ENCODE assay signal across 7 cellular contexts in the genomic region with DNA sequence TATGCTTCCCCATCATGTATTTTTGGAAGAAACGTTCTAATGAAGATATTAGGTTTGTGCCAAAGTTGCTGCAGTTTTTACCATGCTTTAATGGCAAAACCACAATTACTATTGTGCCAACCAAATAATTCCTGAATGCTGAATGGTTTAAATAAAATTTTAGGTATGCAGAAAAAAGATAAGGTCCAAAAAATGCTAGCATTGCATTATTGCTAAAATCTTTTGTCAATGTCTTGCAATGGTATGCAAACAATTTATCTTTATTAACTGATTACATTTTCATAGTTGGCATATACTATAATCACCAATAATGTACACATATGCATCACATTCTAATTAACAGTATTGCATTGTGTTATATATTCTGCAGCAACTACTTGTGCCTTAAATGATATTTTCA.
"Had no signal": no experiment of that assay in that cellular context is flagged by ENCODE, and none has a peak within 500 bp of the region (broad histone marks: within the 10 kb centered on the region; RNA-seq: fewer than 3 reads in every experiment).

No MANE protein-coding gene starts in this region.

- H3K4me3 ChIP-seq: GM23338 had no signal

- DNase-seq: H9, HCEC 1CT, KG1 had no signal

- H2AFZ ChIP-seq: GM23338 had no signal

- ATAC-seq: GM23338 had no signal

- H3K9me3 Mint-ChIP-seq: GM23338 had no signal

- H3K4me2 ChIP-seq: GM23338 had no signal

- FAIRE-seq: H1, H54, HTR-8/SVneo had no signal

- H3K27ac Mint-ChIP-seq: H9 had no signal
